9 cellular contexts compared by ENCODE assay signal in genomic region chr1:41862411-41863221, GRCh38. TPM values are rescaled to one million over a fixed set of nuclear protein-coding genes. Genes with fewer than 3 reads are reported as not detected.
DNase-seq lines count a peak whose midpoint lies in the region; ATAC-seq and TF ChIP-seq lines count a peak whose summit lies in the region.
"Had no signal": no experiment of that assay in that cellular context is flagged by ENCODE, and none has a peak within 500 bp of the region (broad histone marks: within the 10 kb centered on the region; RNA-seq: fewer than 3 reads in every experiment).

No MANE protein-coding gene starts in this region.

- H3K4me3 ChIP-seq in lower lobe of right lung (no peak overlapping the region), body of pancreas (no peak overlapping the region)
- H3K4me3 ChIP-seq: testis had no signal

- ATAC-seq in lower lobe of right lung (no peak), body of pancreas (no peak), HG02763 (IDR thresholded peaks at IDR 0.05; ENCODE audit: unreplicated experiment) (no peak)

- H3K27ac ChIP-seq in lower lobe of right lung (no peak overlapping the region), body of pancreas (no peak overlapping the region)
- H3K27ac ChIP-seq: testis had no signal

- 64 to 79% methylated on average over 7 of the region's 7 CpGs for WGBS in body of pancreas, 2 donors

- DNase-seq in Caki2 (ENCODE audit: low read depth): peak; percentile 86
- peak; percentile 37 for DNase-seq in OCI-M1 (lab: John Stamatoyannopoulos, UW)
- DNase-seq in amniotic epithelial cell (ENCODE audit: low read depth): peak; percentile 82
- DNase-seq in non-pigmented ciliary epithelial cell (ENCODE audit: low read depth): peak; percentile 94
- no peak for DNase-seq in lower lobe of right lung
- DNase-seq in body of pancreas: no peak
- DNase-seq in Kasumi-1 (lab: John Stamatoyannopoulos, UW): no peak
- DNase-seq: testis had no signal

- no peaks in the 10 kb centered on the region for H3K27me3 ChIP-seq in lower lobe of right lung (ENCODE audit: low read depth)
- no peaks in the 10 kb centered on the region for H3K27me3 ChIP-seq in body of pancreas
- H3K27me3 ChIP-seq: testis had no signal

- H3K9me3 ChIP-seq in lower lobe of right lung: no peaks in the 10 kb centered on the region
- H3K9me3 ChIP-seq in body of pancreas: no peaks in the 10 kb centered on the region
- H3K9me3 ChIP-seq: testis had no signal

- in situ Hi-C loops in Caki2 (cut with HindIII; ENCODE audit: low pct_unique_long_range_greater_than_20kb, low sequenced_read_pairs): no loop called here

- no peak for TF ChIP-seq POLR2A in body of pancreas (IDR thresholded peaks at IDR 0.05)

- H3K36me3 ChIP-seq in lower lobe of right lung (no peaks in the 10 kb centered on the region), body of pancreas (replicated peaks in 1 of 2; ENCODE audit: insufficient read depth in 1 of 2, low read depth in 2 of 2) (no peaks in the 10 kb centered on the region)

- TF ChIP-seq CTCF in lower lobe of right lung (IDR thresholded peaks at IDR 0.05): no peak
- TF ChIP-seq CTCF in body of pancreas (IDR thresholded peaks at IDR 0.05): no peak

- H3K4me1 ChIP-seq in lower lobe of right lung: peaks cover 25% of the 10 kb centered on the region
- H3K4me1 ChIP-seq in body of pancreas: peaks cover 2% of the 10 kb centered on the region

- intact Hi-C loops in lower lobe of right lung (cut with DNase I) (no loop called here), body of pancreas (cut with DNase I) (no loop called here)

RNA-seq across cellular contexts. Expression of gene HIVEP3, which starts 56.1 kb away (rescaled TPM):
- 0.03 and 1.4 TPM in 2 replicates for total RNA-seq in Caki2 (2014; rRNA removed; shearing (Covaris generic); ENCODE audit: low replicate concordance)
- total RNA-seq in lower lobe of right lung (11.6 TPM), body of pancreas (1 to 10 TPM; 3.4 to 4.0 TPM)

Comparison
In these comparisons a context has a peak if more than half of its experiments do, and no peak if none do; other contexts are left out.
1. DNase-seq: peak in Caki2 (single experiment), OCI-M1 (single experiment), amniotic epithelial cell (single experiment) and non-pigmented ciliary epithelial cell (single experiment); none in lower lobe of right lung (single experiment), body of pancreas (0 of 4) and Kasumi-1 (0 of 2).